Comparison of ENCODE assay signal across 8 cellular contexts in genomic region chr17:49315551-49315951, GRCh38. TPM values are rescaled to one million over a fixed set of nuclear protein-coding genes. Genes with fewer than 3 reads are reported as not detected.
DNase-seq lines count a peak whose midpoint lies in the region; ATAC-seq and TF ChIP-seq lines count a peak whose summit lies in the region.

No MANE protein-coding gene starts in this region.

- H3K36me3 ChIP-seq in OCI-LY3 (replicated peaks; ENCODE audit: low read depth, low read length) (no peaks in the 10 kb centered on the region), muscle layer of duodenum (ENCODE audit: control insufficient read depth in 1 of 2, insufficient read depth in 2 of 2, low read length in 2 of 2) (peaks cover 16 to 30% of the 10 kb centered on the region in 2 donors)

- H3K79me2 ChIP-seq in OCI-LY3 (ENCODE audit: low read length), result no peaks in the 10 kb centered on the region

- ATAC-seq in HG02763 (IDR thresholded peaks at IDR 0.05; ENCODE audit: unreplicated experiment), result no peak

- H3K4me3 ChIP-seq in OCI-LY3 (ENCODE audit: low read length), result peak overlapping the region; percentile 13; the same call in 1 of the 2 replicates
- H3K4me3 ChIP-seq in epithelial cell of esophagus (ENCODE audit: low read length), result no peak overlapping the region
- H3K4me3 ChIP-seq in muscle layer of duodenum (ENCODE audit: low read depth in 1 of 2, low read length in 2 of 2), result peak overlapping the region in 1 of 2 donors; percentile 19

- H4K20me1 ChIP-seq in OCI-LY3 (ENCODE audit: insufficient read depth, low read length), result no peaks in the 10 kb centered on the region; the same call in 1 of the 2 replicates

- TF ChIP-seq CTCF in GM10266 (IDR thresholded peaks at IDR 0.05; ENCODE audit: control insufficient read depth, insufficient read depth, low read depth, missing control alignments) (peak; percentile 73), OCI-LY3 (IDR thresholded peaks at IDR 0.05; ENCODE audit: low read depth, low read length) (peak; percentile 78), epithelial cell of esophagus (IDR thresholded peaks at IDR 0.05; ENCODE audit: insufficient read depth, low read depth, low read length, missing control alignments) (peak; percentile 81)

- H3K4me2 ChIP-seq in OCI-LY3 (ENCODE audit: low read length), result peak overlapping the region; percentile 49

- DNase-seq in GM10266 (ENCODE audit: extremely low spot score) (peak; percentile 70), HT1080 (ENCODE audit: low read depth) (peak; percentile 89), activated T-cell treated with anti-CD3 and anti-CD28 coated beads for 1 hour (ENCODE audit: low read depth) (peak; percentile 64), epithelial cell of esophagus (ENCODE audit: low read depth) (peak; percentile 90)
- DNase-seq in stimulated activated CD8-positive, alpha-beta memory T cell treated with anti-CD3 and anti-CD28 coated beads, Interleukin-4, amount 100 ng/mL, for 48 hours, result peak; percentile 83

- no peak overlapping the region for H2AFZ ChIP-seq in OCI-LY3 (ENCODE audit: low read depth, low read length)

- H3K4me1 ChIP-seq in OCI-LY3 (ENCODE audit: low read length) (peaks cover 10% of the 10 kb centered on the region; the same call in 1 of the 2 replicates), muscle layer of duodenum (ENCODE audit: control insufficient read depth in 1 of 2, insufficient read depth in 2 of 2, low read length in 2 of 2) (peaks cover 8 to 13% of the 10 kb centered on the region in 2 donors)

- H3K27me3 ChIP-seq in OCI-LY3 (ENCODE audit: low read depth, low read length) (no peaks in the 10 kb centered on the region), muscle layer of duodenum (ENCODE audit: low read depth, low read length) (no peaks in the 10 kb centered on the region)

- H3K9ac ChIP-seq in OCI-LY3 (ENCODE audit: low read length), result no peak overlapping the region

- H3K27ac ChIP-seq in OCI-LY3 (ENCODE audit: low read length) (no peak overlapping the region), muscle layer of duodenum (ENCODE audit: low read length) (peak overlapping the region; percentile 22)

- H3K9me3 ChIP-seq in OCI-LY3 (ENCODE audit: insufficient read depth, low read length) (no peaks in the 10 kb centered on the region), muscle layer of duodenum (ENCODE audit: control insufficient read depth in 1 of 2, low read length in 2 of 2) (no peaks in the 10 kb centered on the region)

RNA-seq across cellular contexts. Expression of gene ZNF652, which starts 46.5 kb away (rescaled TPM):
- total RNA-seq in HT1080 (2014; rRNA removed; shearing (Covaris generic)), result 6.8 and 7.6 TPM in 2 replicates
- polyA plus RNA-seq in HT1080 (2015; cell fraction: cytosol; rRNA removed), result 3.1 and 4.9 TPM in 2 replicates
- polyA plus RNA-seq in HT1080 (2015; cell fraction: nucleus; rRNA removed), result 8.6 and 8.8 TPM in 2 replicates
